In genomic region chr3:25618043-25618442, GRCh38 we compare ENCODE assay signal across 25 cellular contexts. TPM values are rescaled to one million over a fixed set of nuclear protein-coding genes. Genes with fewer than 3 reads are reported as not detected.
A peak's percentile ranks its signal among the peaks of the same experiment; 100 is the strongest.
DNase-seq lines count a peak whose midpoint lies in the region; ATAC-seq and TF ChIP-seq lines count a peak whose summit lies in the region.
"Had no signal": no experiment of that assay in that cellular context is flagged by ENCODE, and none has a peak within 500 bp of the region (broad histone marks: within the 10 kb centered on the region; RNA-seq: fewer than 3 reads in every experiment).

No MANE protein-coding gene starts in this region.

- intact Hi-C loops in naive thymus-derived CD4-positive, alpha-beta T cell (cut with micrococcal nuclease) = loop anchor here in 1 of 2 donors (2.0 kb wide), 1 partner anchor 19 kb away; no protein-coding TSS in a partner anchor

- no peaks in the 10 kb centered on the region for H3K4me1 ChIP-seq in RWPE2 (ENCODE audit: insufficient read depth, poor library complexity, severe bottlenecking)
- peaks cover 4% of the 10 kb centered on the region for H3K4me1 ChIP-seq in foreskin keratinocyte
- no peaks in the 10 kb centered on the region for H3K4me1 ChIP-seq in naive thymus-derived CD4-positive, alpha-beta T cell (ENCODE audit: control insufficient read depth in 2 of 2, insufficient read depth in 2 of 2, low read length in 2 of 2)
- H3K4me1 ChIP-seq: adrenal gland, body of pancreas, gastroesophageal sphincter, parathyroid adenoma, right atrium auricular region had no signal

- no peak overlapping the region for H3K4me3 Mint-ChIP-seq in activated T-cell treated with anti-CD3 and anti-CD28 coated beads, Interleukin-2, amount 50 U/mL, for 24 hours
- no peak overlapping the region for H3K4me3 Mint-ChIP-seq in naive thymus-derived CD4-positive, alpha-beta T cell

- H3K27ac ChIP-seq in RWPE2 (ENCODE audit: poor library complexity, severe bottlenecking) = no peak overlapping the region
- no peak overlapping the region for H3K27ac ChIP-seq in foreskin keratinocyte
- H3K27ac ChIP-seq in naive thymus-derived CD4-positive, alpha-beta T cell (ENCODE audit: low read depth, low read length) = no peak overlapping the region
- H3K27ac ChIP-seq: adrenal gland, body of pancreas, gastroesophageal sphincter, parathyroid adenoma, right atrium auricular region had no signal

- no peak overlapping the region for H3K4me3 ChIP-seq in RWPE2 (ENCODE audit: severe bottlenecking)
- H3K4me3 ChIP-seq in naive thymus-derived CD4-positive, alpha-beta T cell (ENCODE audit: low read length) = no peak overlapping the region
- H3K4me3 ChIP-seq: adrenal gland, body of pancreas, gastroesophageal sphincter, right atrium auricular region, stomach had no signal

- CTCF ChIA-PET in naive thymus-derived CD4-positive, alpha-beta T cell (lab: Charles Lee) = no interaction called here

- POLR2A ChIA-PET in naive thymus-derived CD4-positive, alpha-beta T cell (lab: Charles Lee) = no interaction called here

- TF ChIP-seq CTCF in RWPE2 (IDR thresholded peaks at IDR 0.05; ENCODE audit: poor library complexity, severe bottlenecking) (no peak), foreskin keratinocyte (conservative IDR thresholded peaks at IDR 0.05) (no peak)

- no peak for DNase-seq in activated T-cell treated with anti-CD3 and anti-CD28 coated beads, Interleukin-2, amount 50 U/mL, for 24 hours
- no peak for DNase-seq in activated T-cell treated with anti-CD3 and anti-CD28 coated beads, Interleukin-2, amount 50 U/mL, for 48 hours
- DNase-seq in RWPE2 (ENCODE audit: low spot score) = no peak
- peak; percentile 34 to 60 for DNase-seq in foreskin keratinocyte
- no peak for DNase-seq in naive thymus-derived CD4-positive, alpha-beta T cell
- no peak for DNase-seq in AG20443 (ENCODE audit: low spot score)
- no peak for DNase-seq in stimulated activated CD8-positive, alpha-beta memory T cell treated with anti-CD3 and anti-CD28 coated beads, Interleukin-4, amount 100 ng/mL, for 48 hours
- DNase-seq: activated gamma-delta T cell; adrenal gland; AML-193; body of pancreas; KG1; left cardiac atrium; mesenchymal stem cell; NCI-H1417; NCI-H2029 treated with DMSO at 0.1 percent for 48 hours; NCI-H524 treated with DMSO at 0.1 percent for 48 hours; NK-92 treated with Interleukin-12 subunit alpha and Interleukin-12 subunit beta, amount 100 ng/mL, for 24 hours; SHP77 treated with DMSO at 0.1 percent for 48 hours; stimulated activated CD4-positive, alpha-beta T cell treated with anti-CD3 and anti-CD28 coated beads, Interleukin-1b, Interleukin-23, amount 100 ng/mL, for 48 hours; stomach had no signal

- ATAC-seq in RWPE2 (ENCODE audit: low read depth) (peak; percentile 58; the same call in 1 of the 3 replicates), foreskin keratinocyte (peak; percentile 89), HG02884 (IDR thresholded peaks at IDR 0.05; ENCODE audit: unreplicated experiment) (no peak)
- no peak for ATAC-seq in naive thymus-derived CD4-positive, alpha-beta T cell
- ATAC-seq: body of pancreas, gastroesophageal sphincter had no signal

- H3K36me3 ChIP-seq in RWPE2 (ENCODE audit: low read depth) = peaks cover 70% of the 10 kb centered on the region
- H3K36me3 ChIP-seq in naive thymus-derived CD4-positive, alpha-beta T cell (ENCODE audit: control insufficient read depth in 2 of 3, insufficient read depth in 3 of 3, low read length in 3 of 3) = peaks cover 18 to 49% (median 21%) of the 10 kb centered on the region in 3 experiments

- H3K27ac Mint-ChIP-seq in activated T-cell treated with anti-CD3 and anti-CD28 coated beads, Interleukin-2, amount 50 U/mL, for 24 hours = peak overlapping the region; percentile 55
- peak overlapping the region in 6 of 9 donors; percentile 6 to 53 (median 44) for H3K27ac Mint-ChIP-seq in naive thymus-derived CD4-positive, alpha-beta T cell

- no peaks in the 10 kb centered on the region for H3K9me3 Mint-ChIP-seq in activated T-cell treated with anti-CD3 and anti-CD28 coated beads, Interleukin-2, amount 50 U/mL, for 24 hours
- no peaks in the 10 kb centered on the region for H3K9me3 Mint-ChIP-seq in naive thymus-derived CD4-positive, alpha-beta T cell

- peaks cover 6% of the 10 kb centered on the region for H3K4me1 Mint-ChIP-seq in activated T-cell treated with anti-CD3 and anti-CD28 coated beads, Interleukin-2, amount 50 U/mL, for 24 hours (ENCODE audit: low read depth)
- peaks cover 0 to 9% (median 5%) of the 10 kb centered on the region in 7 donors for H3K4me1 Mint-ChIP-seq in naive thymus-derived CD4-positive, alpha-beta T cell

- no peaks in the 10 kb centered on the region for H3K27me3 ChIP-seq in RWPE2 (ENCODE audit: insufficient read depth, poor library complexity, severe bottlenecking)
- no peaks in the 10 kb centered on the region for H3K27me3 ChIP-seq in foreskin keratinocyte
- H3K27me3 ChIP-seq in naive thymus-derived CD4-positive, alpha-beta T cell (ENCODE audit: control insufficient read depth in 2 of 2, insufficient read depth in 2 of 2, low read length in 2 of 2) = no peaks in the 10 kb centered on the region
- H3K27me3 ChIP-seq: adrenal gland, body of pancreas, gastroesophageal sphincter, right atrium auricular region, stomach had no signal

- peaks cover 71% of the 10 kb centered on the region for H3K36me3 Mint-ChIP-seq in activated T-cell treated with anti-CD3 and anti-CD28 coated beads, Interleukin-2, amount 50 U/mL, for 24 hours (ENCODE audit: low read depth)
- peaks cover 10 to 38% (median 24%) of the 10 kb centered on the region in 5 donors for H3K36me3 Mint-ChIP-seq in naive thymus-derived CD4-positive, alpha-beta T cell

- H3K9me3 ChIP-seq in RWPE2 (ENCODE audit: severe bottlenecking) = no peaks in the 10 kb centered on the region
- no peaks in the 10 kb centered on the region for H3K9me3 ChIP-seq in naive thymus-derived CD4-positive, alpha-beta T cell (ENCODE audit: control insufficient read depth in 2 of 3, low read length in 3 of 3)
- H3K9me3 ChIP-seq: adrenal gland, body of pancreas, gastroesophageal sphincter, right atrium auricular region, stomach had no signal

- H3K27me3 Mint-ChIP-seq in activated T-cell treated with anti-CD3 and anti-CD28 coated beads, Interleukin-2, amount 50 U/mL, for 24 hours = no peaks in the 10 kb centered on the region
- no peaks in the 10 kb centered on the region for H3K27me3 Mint-ChIP-seq in naive thymus-derived CD4-positive, alpha-beta T cell

RNA-seq across cellular contexts. Expression of gene TOP2B, which starts 46.7 kb away (rescaled TPM):
- total RNA-seq in foreskin keratinocyte = 83.2 and 91.0 TPM in 2 replicates
- polyA plus RNA-seq in foreskin keratinocyte = 48.0 and 49.5 TPM in 2 replicates
- total RNA-seq in naive thymus-derived CD4-positive, alpha-beta T cell = 100 to 1,000 TPM; 109 to 190 (median 127) TPM
- 100 to 1,000 TPM in 1 of 2 donors, 10 to 100 TPM in 1; 66.6 to 118 TPM for polyA plus RNA-seq in naive thymus-derived CD4-positive, alpha-beta T cell

Comparison
In these comparisons a context has a peak if more than half of its experiments do, and no peak if none do; other contexts are left out.
1. DNase-seq: peak in foreskin keratinocyte (2 of 2); none in activated T-cell treated with anti-CD3 and anti-CD28 coated beads, Interleukin-2, amount 50 U/mL, for 24 hours (single experiment), activated T-cell treated with anti-CD3 and anti-CD28 coated beads, Interleukin-2, amount 50 U/mL, for 48 hours (0 of 2), RWPE2 (single experiment), naive thymus-derived CD4-positive, alpha-beta T cell (0 of 9), AG20443 (single experiment) and stimulated activated CD8-positive, alpha-beta memory T cell treated with anti-CD3 and anti-CD28 coated beads, Interleukin-4, amount 100 ng/mL, for 48 hours (single experiment).
2. ATAC-seq: peak in RWPE2 (single experiment) and foreskin keratinocyte (single experiment); none in naive thymus-derived CD4-positive, alpha-beta T cell (single experiment) and HG02884 (single experiment).